In the genomic region with DNA sequence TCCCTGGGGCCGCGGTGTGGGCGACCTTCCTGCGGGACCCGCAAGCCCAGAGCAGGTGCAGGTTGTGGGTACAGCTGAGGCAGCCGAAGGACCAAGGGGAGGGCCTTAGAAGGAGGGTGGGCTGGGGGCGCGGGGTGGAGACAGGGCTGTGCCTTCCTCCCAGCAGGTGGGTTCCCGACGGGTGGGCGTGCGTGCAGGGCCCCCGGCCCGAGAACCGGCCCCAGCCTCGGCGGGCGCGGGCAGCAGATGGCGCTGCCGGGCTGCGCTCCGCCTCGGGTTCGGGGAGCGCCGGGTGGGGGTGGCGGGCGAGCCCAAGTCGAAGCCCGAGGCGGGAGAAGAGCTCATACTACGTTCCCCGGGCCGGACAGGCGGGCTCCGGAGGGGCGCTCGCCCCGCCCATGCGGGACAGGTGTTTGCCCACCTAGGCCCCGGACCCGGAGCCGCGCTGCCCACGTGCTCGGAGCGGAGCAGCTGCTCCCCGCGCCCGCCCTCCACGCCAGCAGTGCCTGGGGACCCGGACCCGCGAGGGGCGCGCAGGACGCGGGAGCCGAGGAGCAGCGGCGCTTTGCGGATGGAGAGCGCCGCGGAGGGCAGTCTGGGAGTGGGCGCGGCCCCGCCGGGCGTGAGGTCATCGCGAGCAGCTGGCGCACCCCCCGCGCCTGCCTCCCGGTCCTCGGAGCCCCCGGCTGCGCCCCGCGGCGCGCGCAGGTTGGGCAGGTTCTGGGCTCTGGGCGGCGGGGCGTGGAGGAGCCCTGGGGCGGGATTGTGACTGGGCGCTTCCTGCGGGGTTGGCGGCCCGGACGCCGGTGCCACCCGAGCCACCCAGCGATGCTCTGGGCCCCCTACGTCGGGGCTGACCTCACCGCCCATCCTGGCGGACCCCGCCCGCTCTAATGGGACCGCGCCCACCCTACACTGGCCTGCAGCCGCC, we compare ENCODE assay signal across 8 cellular contexts. TPM values are rescaled to one million over a fixed set of nuclear protein-coding genes. Genes with fewer than 3 reads are reported as not detected.
DNase-seq lines count a peak whose midpoint lies in the region; ATAC-seq and TF ChIP-seq lines count a peak whose summit lies in the region.

No MANE protein-coding gene starts in this region.

- peaks cover 0 to 34% of the 10 kb centered on the region in 2 donors for H3K4me1 ChIP-seq in right atrium auricular region
- peaks cover 0 to 31% (median 27%) of the 10 kb centered on the region in 4 donors for H3K4me1 ChIP-seq in sigmoid colon

- WGBS in sigmoid colon, 2 donors = 1% methylated on average over 106 of the region's 106 CpGs

- H3K36me3 ChIP-seq in right atrium auricular region (no peaks in the 10 kb centered on the region), sigmoid colon (no peaks in the 10 kb centered on the region)

- H3K27me3 ChIP-seq in right atrium auricular region (peaks cover 0 to 9% of the 10 kb centered on the region in 2 donors), sigmoid colon (peaks cover 7 to 29% (median 23%) of the 10 kb centered on the region in 3 donors)

- H3K9me3 Mint-ChIP-seq in activated naive CD4-positive, alpha-beta T cell treated with anti-CD3 and anti-CD28 coated beads, Interleukin-2, amount 50 U/mL, for 72 hours = no peaks in the 10 kb centered on the region

- no peak for TF ChIP-seq POLR2A in sigmoid colon (IDR thresholded peaks at IDR 0.05)

- H3K4me3 ChIP-seq in right atrium auricular region (peak overlapping the region; percentile 43 to 44), sigmoid colon (peak overlapping the region in 3 of 4 donors; percentile 39 to 51 (median 42))

- H3K36me3 Mint-ChIP-seq in activated naive CD4-positive, alpha-beta T cell treated with anti-CD3 and anti-CD28 coated beads, Interleukin-2, amount 50 U/mL, for 72 hours = no peaks in the 10 kb centered on the region

- H3K27ac Mint-ChIP-seq in activated naive CD4-positive, alpha-beta T cell treated with anti-CD3 and anti-CD28 coated beads, Interleukin-2, amount 50 U/mL, for 72 hours = no peak overlapping the region

- H3K9me3 ChIP-seq in right atrium auricular region = no peaks in the 10 kb centered on the region
- H3K9me3 ChIP-seq in sigmoid colon = no peaks in the 10 kb centered on the region

- intact Hi-C loops in sigmoid colon (cut with DNase I) = loop anchor here (1.0 to 2.0 kb wide), 2 partner anchors 28 to 82 kb away; partner anchors contain the start of gene KRTAP5-5

- in situ Hi-C loops in ACHN (cut with HindIII; ENCODE audit: low pct_ligation_motif_present, low pct_unique_long_range_greater_than_20kb, low sequenced_read_pairs) = no loop called here
- in situ Hi-C loops in GM13976 (cut with MboI; ENCODE audit: low sequenced_read_pairs, unreplicated experiment) = no loop called here

- ATAC-seq in activated naive CD4-positive, alpha-beta T cell treated with anti-CD3 and anti-CD28 coated beads, Interleukin-2, amount 50 U/mL, for 72 hours = peak; percentile 61 to 80
- no peak for ATAC-seq in GM21381 (IDR thresholded peaks at IDR 0.05; ENCODE audit: unreplicated experiment)

- H3K27ac ChIP-seq in right atrium auricular region = peak overlapping the region; percentile 85 to 94
- H3K27ac ChIP-seq in sigmoid colon = peak overlapping the region in 3 of 4 donors; percentile 54 to 79 (median 72)

- TF ChIP-seq CTCF in GM13976 (IDR thresholded peaks at IDR 0.05; ENCODE audit: borderline replicate concordance, control extremely low read depth, extremely low read depth, insufficient read depth, missing control alignments) (peak; percentile 69), right atrium auricular region (IDR thresholded peaks at IDR 0.05) (peak; percentile 90 to 96), sigmoid colon (IDR thresholded peaks at IDR 0.05) (peak; percentile 50 to 87 (median 61))

- DNase-seq in ACHN (peak; percentile 58), GM13976 (ENCODE audit: low spot score) (peak; percentile 87), NOMO-1 (lab: John Stamatoyannopoulos, UW; ENCODE audit: unreplicated experiment in 2 of 2) (peak; percentile 17 to 19), right atrium auricular region (ENCODE audit: low spot score) (no peak), sigmoid colon (no peak), SHP77 (lab: John Stamatoyannopoulos, UW) (no peak)
- peak in 1 of 2 donors; percentile 62 for DNase-seq in activated naive CD4-positive, alpha-beta T cell treated with anti-CD3 and anti-CD28 coated beads, Interleukin-2, amount 50 U/mL, for 72 hours (ENCODE audit: low spot score in 2 of 2)

- no peak for TF ChIP-seq EP300 in sigmoid colon (IDR thresholded peaks at IDR 0.05)

RNA-seq across cellular contexts. Expression of gene DUSP8, which starts 25.3 kb away (rescaled TPM):
- total RNA-seq in activated naive CD4-positive, alpha-beta T cell treated with anti-CD3 and anti-CD28 coated beads, Interleukin-2, amount 50 U/mL, for 72 hours = 1 to 10 TPM; 1.1 TPM
- total RNA-seq in right atrium auricular region = 10 to 100 TPM in 1 of 2 donors, 1 to 10 TPM in 1; 4.4 to 24.5 TPM
- total RNA-seq in sigmoid colon = 1 to 10 TPM in 3 of 4 donors, under 1 TPM in 1; 0.66 to 4.4 (median 2.1) TPM
- polyA plus RNA-seq in sigmoid colon = 10 to 100 TPM in 1 of 3 donors, 1 to 10 TPM in 2; 6.6 to 12.7 (median 7.0) TPM

RNA-seq across cellular contexts. Expression of gene KRTAP5-1, which starts 38.3 kb away (rescaled TPM):
- total RNA-seq in activated naive CD4-positive, alpha-beta T cell treated with anti-CD3 and anti-CD28 coated beads, Interleukin-2, amount 50 U/mL, for 72 hours = not detected
- total RNA-seq in right atrium auricular region (not detected), sigmoid colon (not detected)
- polyA plus RNA-seq in sigmoid colon = not detected

RNA-seq across cellular contexts. Expression of gene KRTAP5-2, which starts 51.3 kb away (rescaled TPM):
- not detected for total RNA-seq in activated naive CD4-positive, alpha-beta T cell treated with anti-CD3 and anti-CD28 coated beads, Interleukin-2, amount 50 U/mL, for 72 hours
- not detected for total RNA-seq in right atrium auricular region
- total RNA-seq in sigmoid colon = not detected
- under 1 TPM in 1 of 3 donors, not detected in 2; 0.29 TPM for polyA plus RNA-seq in sigmoid colon

Comparison
In these comparisons a context has a peak if more than half of its experiments do, and no peak if none do; other contexts are left out.
1. DNase-seq: peak in ACHN (single experiment), GM13976 (single experiment) and NOMO-1 (2 of 2); none in right atrium auricular region (single experiment), sigmoid colon (single experiment) and SHP77 (0 of 2).
2. Peak in every context shown above with its lines, with median percentiles within 50 percentile points of each other: CTCF ChIP-seq.